In genomic region chr5:139461176-139461575, GRCh38 we compare ENCODE assay signal across 1 cellular context.
TF ChIP-seq lines count a peak whose summit lies in the region.

No MANE protein-coding gene starts in this region.

TF ChIP-seq in WTC11, 78 proteins besides CTCF, POLR2A, EP300 and RAD21 (continued from another document):
- no peak for TF ChIP-seq STAT6 (CRISPR knock-in tag; conservative IDR thresholded peaks at IDR 0.05; ENCODE audit: low read depth)
- no peak for TF ChIP-seq ZNF219 (CRISPR knock-in tag; IDR thresholded peaks at IDR 0.05; ENCODE audit: borderline replicate concordance)
- TF ChIP-seq ELF4 (CRISPR knock-in tag; IDR thresholded peaks at IDR 0.05; ENCODE audit: low read depth), result no peak
- TF ChIP-seq ZNF416 (CRISPR knock-in tag; IDR thresholded peaks at IDR 0.05), result no peak
- no peak for TF ChIP-seq SOX15 (CRISPR knock-in tag; IDR thresholded peaks at IDR 0.05)
- no peak for TF ChIP-seq ATF1 (CRISPR knock-in tag; IDR thresholded peaks at IDR 0.05)
- TF ChIP-seq ATF6 (CRISPR knock-in tag; IDR thresholded peaks at IDR 0.05), result no peak
- no peak for TF ChIP-seq USF2 (CRISPR knock-in tag; IDR thresholded peaks at IDR 0.05)
- no peak for TF ChIP-seq ZNF396 (CRISPR knock-in tag; IDR thresholded peaks at IDR 0.05; ENCODE audit: borderline replicate concordance)
- no peak for TF ChIP-seq MXD4 (CRISPR knock-in tag; IDR thresholded peaks at IDR 0.05; ENCODE audit: borderline replicate concordance)
- TF ChIP-seq ETV6 (CRISPR knock-in tag; IDR thresholded peaks at IDR 0.05), result no peak
- no peak for TF ChIP-seq SMAD3 (CRISPR knock-in tag; IDR thresholded peaks at IDR 0.05; ENCODE audit: borderline replicate concordance)
- no peak for TF ChIP-seq ZNF512 (CRISPR knock-in tag; IDR thresholded peaks at IDR 0.05; ENCODE audit: borderline replicate concordance)
- TF ChIP-seq ATF2 (CRISPR knock-in tag; IDR thresholded peaks at IDR 0.05; ENCODE audit: borderline replicate concordance, low read depth), result no peak
- TF ChIP-seq CREB1 (CRISPR knock-in tag; IDR thresholded peaks at IDR 0.05), result no peak
- TF ChIP-seq ZSCAN18 (CRISPR knock-in tag; IDR thresholded peaks at IDR 0.05), result no peak
- TF ChIP-seq ZNF281 (CRISPR knock-in tag; IDR thresholded peaks at IDR 0.05), result no peak
- TF ChIP-seq ZMAT4 (CRISPR knock-in tag; IDR thresholded peaks at IDR 0.05), result no peak
